ENCODE assay signal across 35 cellular contexts in genomic region chr14:98288825-98289224, GRCh38.
"Had no signal": no experiment of that assay in that cellular context is flagged by ENCODE, and none has a peak within 500 bp of the region (broad histone marks: within the 10 kb centered on the region; RNA-seq: fewer than 3 reads in every experiment).

No MANE protein-coding gene starts in this region.

- DNase-seq: activated B cell treated with CpG ODN at 0.5 μM for 24 hours; activated CD4-positive, alpha-beta memory T cell treated with anti-CD3 and anti-CD28 coated beads for 36 hours; activated CD4-positive, alpha-beta T cell treated with anti-CD3 and anti-CD28 coated beads for 4 hours; activated CD4-positive, alpha-beta T cell treated with anti-CD3 and anti-CD28 coated beads, Interleukin-2, amount 10 ng/mL, durations not matched to agents 24 days and 14 days; activated CD4-positive, alpha-beta T cell treated with anti-CD3 and anti-CD28 coated beads, Interleukin-2, amount 50 U/mL, for 1 hour; activated CD4-positive, alpha-beta T cell treated with anti-CD3 and anti-CD28 coated beads, Interleukin-2, amount 50 U/mL, for 4 hours; activated CD4-positive, CD25-positive, alpha-beta regulatory T cell treated with anti-CD3 and anti-CD28 coated beads, Interleukin-2, amount 50 U/mL, for 72 hours; activated CD8-positive, alpha-beta memory T cell treated with anti-CD3 and anti-CD28 coated beads, Interleukin-2, amount 50 U/mL, for 4 hours; activated CD8-positive, alpha-beta T cell treated with anti-CD3 and anti-CD28 coated beads for 36 hours; activated effector memory CD4-positive, alpha-beta T cell treated with anti-CD3 and anti-CD28 coated beads, Interleukin-2, amount 50 U/mL, for 16 hours; activated gamma-delta T cell treated with Interleukin-2 at 50 U/mL for 16 hours; activated naive CD4-positive, alpha-beta T cell; activated naive CD4-positive, alpha-beta T cell treated with anti-CD3 and anti-CD28 coated beads for 36 hours; activated naive CD4-positive, alpha-beta T cell treated with anti-CD3 and anti-CD28 coated beads, Interleukin-2, amount 50 U/mL, for 16 hours; activated naive CD8-positive, alpha-beta T cell treated with anti-CD3 and anti-CD28 coated beads for 36 hours; activated T-cell treated with anti-CD3 and anti-CD28 coated beads for 4 hours; activated T-cell treated with anti-CD3 and anti-CD28 coated beads, Interleukin-2, amount 50 U/mL, for 1 hour; activated T-cell treated with anti-CD3 and anti-CD28 coated beads, Interleukin-2, amount 50 U/mL, for 4 hours; activated T-cell treated with anti-CD3 and anti-CD28 coated beads, Interleukin-2, amount 50 U/mL, for 72 hours; adrenal gland; amniotic stem cell; aorta; body of pancreas; brain microvascular endothelial cell; central memory CD4-positive, alpha-beta T cell; T-helper 1 cell; T-helper 2 cell; T-helper 9 cell had no signal

- H3K36me3 Mint-ChIP-seq: activated CD4-positive, alpha-beta memory T cell treated with anti-CD3 and anti-CD28 coated beads for 36 hours; activated naive CD8-positive, alpha-beta T cell treated with anti-CD3 and anti-CD28 coated beads for 36 hours had no signal

- H3K27me3 Mint-ChIP-seq: activated B cell treated with CpG ODN at 0.5 μM for 24 hours; activated CD4-positive, alpha-beta memory T cell treated with anti-CD3 and anti-CD28 coated beads for 36 hours; activated CD4-positive, alpha-beta T cell treated with anti-CD3 and anti-CD28 coated beads, Interleukin-2, amount 10 ng/mL, durations not matched to agents 24 days and 14 days; activated CD8-positive, alpha-beta T cell treated with anti-CD3 and anti-CD28 coated beads for 36 hours; activated naive CD8-positive, alpha-beta T cell treated with anti-CD3 and anti-CD28 coated beads for 36 hours; activated T-helper 17 cell treated with anti-CD3 and anti-CD28 coated beads, Interleukin-2, amount 50 U/mL, for 72 hours had no signal

- H3K36me3 ChIP-seq: adrenal gland, brain microvascular endothelial cell, breast epithelium had no signal

- H3K4me1 Mint-ChIP-seq: activated B cell treated with CpG ODN at 0.5 μM for 24 hours had no signal

- H3K27ac ChIP-seq: adrenal gland, body of pancreas, brain microvascular endothelial cell, breast epithelium, VCaP had no signal

- ATAC-seq: activated CD8-positive, alpha-beta T cell treated with anti-CD3 and anti-CD28 coated beads for 36 hours; activated naive CD4-positive, alpha-beta T cell treated with anti-CD3 and anti-CD28 coated beads, Interleukin-2, amount 50 U/mL, for 72 hours; activated T-cell treated with anti-CD3 and anti-CD28 coated beads, Interleukin-2, amount 50 U/mL, for 4 hours; activated T-cell treated with anti-CD3 and anti-CD28 coated beads, Interleukin-2, amount 50 U/mL, for 72 hours; activated T-helper 17 cell treated with anti-CD3 and anti-CD28 coated beads, Interleukin-2, amount 50 U/mL, for 72 hours; body of pancreas had no signal

- H3K9me3 Mint-ChIP-seq: activated CD4-positive, alpha-beta memory T cell treated with anti-CD3 and anti-CD28 coated beads for 36 hours; activated T-cell treated with anti-CD3 and anti-CD28 coated beads, Interleukin-2, amount 50 U/mL, for 4 hours; activated T-cell treated with anti-CD3 and anti-CD28 coated beads, Interleukin-2, amount 50 U/mL, for 72 hours; activated T-helper 17 cell treated with anti-CD3 and anti-CD28 coated beads, Interleukin-2, amount 50 U/mL, for 72 hours had no signal

- H3K27ac Mint-ChIP-seq: activated B cell treated with CpG ODN at 0.5 μM for 24 hours; activated CD4-positive, alpha-beta memory T cell treated with anti-CD3 and anti-CD28 coated beads for 36 hours; activated CD4-positive, alpha-beta T cell treated with anti-CD3 and anti-CD28 coated beads, Interleukin-2, amount 10 ng/mL, durations not matched to agents 24 days and 14 days; activated CD8-positive, alpha-beta T cell treated with anti-CD3 and anti-CD28 coated beads for 36 hours; activated naive CD4-positive, alpha-beta T cell treated with anti-CD3 and anti-CD28 coated beads for 36 hours; activated naive CD8-positive, alpha-beta T cell treated with anti-CD3 and anti-CD28 coated beads for 36 hours; activated T-cell treated with anti-CD3 and anti-CD28 coated beads, Interleukin-2, amount 50 U/mL, for 72 hours; activated T-helper 1 cell treated with anti-CD3 and anti-CD28 coated beads, Interleukin-12 subunit alpha, Interleukin-12 subunit beta, Interleukin-2, Interleukin-4 antibody, amounts not matched to agents 30 ng/mL and 10 ng/mL and 1 ng/mL, durations not matched to agents 14 hours and 24 hours and 36 hours; activated T-helper 17 cell treated with anti-CD3 and anti-CD28 coated beads, Interleukin-2, amount 50 U/mL, for 72 hours; T-helper 1 cell treated with Interleukin-12 subunit alpha and Interleukin-12 subunit beta and Interleukin-4 antibody, amounts not matched to agents 30 μg/mL and 1 μg/mL, for 36 hours; T-helper 2 cell treated with Interferon-gamma antibody and Interleukin-4, amounts not matched to agents 5 μg/mL and 100 μg/mL, for 36 hours had no signal

- H3K27me3 ChIP-seq: adrenal gland, body of pancreas, brain microvascular endothelial cell, breast epithelium had no signal

- H3K4me3 Mint-ChIP-seq: activated B cell treated with CpG ODN at 0.5 μM for 24 hours; activated CD4-positive, alpha-beta memory T cell treated with anti-CD3 and anti-CD28 coated beads for 36 hours; activated CD4-positive, alpha-beta T cell treated with anti-CD3 and anti-CD28 coated beads, Interleukin-2, amount 10 ng/mL, durations not matched to agents 24 days and 14 days; activated CD8-positive, alpha-beta T cell treated with anti-CD3 and anti-CD28 coated beads for 36 hours; activated naive CD4-positive, alpha-beta T cell treated with anti-CD3 and anti-CD28 coated beads for 36 hours; activated naive CD8-positive, alpha-beta T cell treated with anti-CD3 and anti-CD28 coated beads for 36 hours; activated T-cell treated with anti-CD3 and anti-CD28 coated beads, Interleukin-2, amount 50 U/mL, for 4 hours; activated T-cell treated with anti-CD3 and anti-CD28 coated beads, Interleukin-2, amount 50 U/mL, for 72 hours; activated T-helper 1 cell treated with anti-CD3 and anti-CD28 coated beads, Interleukin-12 subunit alpha, Interleukin-12 subunit beta, Interleukin-2, Interleukin-4 antibody, amounts not matched to agents 30 ng/mL and 10 ng/mL and 1 ng/mL, durations not matched to agents 14 hours and 24 hours and 36 hours; activated T-helper 17 cell treated with anti-CD3 and anti-CD28 coated beads, Interleukin-2, amount 50 U/mL, for 72 hours; T-helper 1 cell treated with Interleukin-12 subunit alpha and Interleukin-12 subunit beta and Interleukin-4 antibody, amounts not matched to agents 30 μg/mL and 1 μg/mL, for 36 hours; T-helper 2 cell treated with Interferon-gamma antibody and Interleukin-4, amounts not matched to agents 5 μg/mL and 100 μg/mL, for 36 hours had no signal

- H3K9me3 ChIP-seq: adrenal gland, body of pancreas, breast epithelium had no signal

- H3K4me1 ChIP-seq: adrenal gland, body of pancreas, breast epithelium had no signal

- H3K4me3 ChIP-seq: adrenal gland, body of pancreas, breast epithelium had no signal
